Comparison of ENCODE assay signal across 8 cellular contexts in genomic region chr7:140397784-140398750, GRCh38. TPM values are rescaled to one million over a fixed set of nuclear protein-coding genes. Genes with fewer than 3 reads are reported as not detected.
DNase-seq lines count a peak whose midpoint lies in the region; ATAC-seq and TF ChIP-seq lines count a peak whose summit lies in the region.

TSS of gene SLC37A3 (minus strand) at chr7:140398530. CDS start at chr7:140382526, 16,004 bp downstream.

- peak within 1 kb of the TSS; percentile 81 for H3K27ac Mint-ChIP-seq in CD8-positive, alpha-beta T cell

- H3K4me3 ChIP-seq in CD8-positive, alpha-beta T cell (ENCODE audit: low read depth, low read length) = peak within 1 kb of the TSS; percentile 77
- H3K4me3 ChIP-seq in HL-60 (replicated peaks; ENCODE audit: insufficient read depth, low read length) = peak within 1 kb of the TSS; percentile 27
- peak within 1 kb of the TSS; percentile 78 for H3K4me3 ChIP-seq in NT2/D1 (ENCODE audit: insufficient read length, low read depth)
- peak within 1 kb of the TSS; percentile 71 for H3K4me3 ChIP-seq in mononuclear cell (ENCODE audit: low read length)

- H3K9me3 ChIP-seq in CD8-positive, alpha-beta T cell (ENCODE audit: low read length) = no peaks in the 10 kb centered on the region
- H3K9me3 ChIP-seq in NT2/D1 (ENCODE audit: insufficient read depth, low read length) (no peaks in the 10 kb centered on the region), mononuclear cell (ENCODE audit: low read depth, low read length) (no peaks in the 10 kb centered on the region)

- ATAC-seq in CD8-positive, alpha-beta T cell = peak; percentile 96
- peak; percentile 99 for ATAC-seq in GM19455 (IDR thresholded peaks at IDR 0.05; ENCODE audit: unreplicated experiment)

- intact Hi-C loops in CD8-positive, alpha-beta T cell (cut with DNase I, micrococcal nuclease) = loop anchor here (2.0 to 10.0 kb wide), 9 partner anchors 81 to 1157 kb away; partner anchors contain the start of genes KDM7A (in 2 of the 2), AGK (in 1 of the 2), HIPK2 (in 1 of the 2) and MKRN1 (in 1 of the 2)

- H3K27ac ChIP-seq in CD8-positive, alpha-beta T cell (ENCODE audit: low read depth, low read length) = peak within 1 kb of the TSS; percentile 59
- no peak within 1 kb of the TSS for H3K27ac ChIP-seq in HL-60 (replicated peaks)

- CTCF ChIA-PET in CD8-positive, alpha-beta T cell (lab: Charles Lee) = interaction anchor here (0.6 to 1.6 kb wide), 4 partner anchors 31 to 1411 kb away, joined by 3 to 5 read pairs (median 4); no protein-coding TSS in a partner anchor

- H3K27me3 Mint-ChIP-seq in CD8-positive, alpha-beta T cell (ENCODE audit: low read depth) = no peaks in the 10 kb centered on the region

- H3K36me3 Mint-ChIP-seq in CD8-positive, alpha-beta T cell = peaks cover 5% of the 10 kb centered on the region

- peaks cover 28% of the 10 kb centered on the region for H3K4me1 Mint-ChIP-seq in CD8-positive, alpha-beta T cell (ENCODE audit: low read depth)

- H3K4me3 Mint-ChIP-seq in CD8-positive, alpha-beta T cell = peak within 1 kb of the TSS; percentile 90

- POLR2A ChIA-PET in CD8-positive, alpha-beta T cell (lab: Charles Lee) = interaction anchor here (0.9 to 2.3 kb wide), 2 partner anchors 22 to 46 kb away, joined by 3 to 9 read pairs; no protein-coding TSS in a partner anchor

- peak within 1 kb of the TSS; percentile 85 for H3K9ac ChIP-seq in NT2/D1 (ENCODE audit: insufficient read length, low read depth)

- no peaks in the 10 kb centered on the region for H3K36me3 ChIP-seq in CD8-positive, alpha-beta T cell (ENCODE audit: insufficient read depth, low read length)
- H3K36me3 ChIP-seq in NT2/D1 (ENCODE audit: insufficient read depth, insufficient read length, low read length) = peaks cover 5% of the 10 kb centered on the region

- TF ChIP-seq CTCF in CD8-positive, alpha-beta T cell (IDR thresholded peaks at IDR 0.05) = peak; percentile 25
- TF ChIP-seq CTCF in HL-60 (IDR thresholded peaks at IDR 0.05; ENCODE audit: insufficient read depth, low read length) = no peak

- H3K4me1 ChIP-seq in CD8-positive, alpha-beta T cell (ENCODE audit: insufficient read depth, low read length) = peaks cover 14% of the 10 kb centered on the region
- H3K4me1 ChIP-seq in NT2/D1 (ENCODE audit: insufficient read depth, insufficient read length) (no peaks in the 10 kb centered on the region), mononuclear cell (ENCODE audit: insufficient read depth, low read length) (peaks cover 34% of the 10 kb centered on the region)

- no peaks in the 10 kb centered on the region for H3K9me3 Mint-ChIP-seq in CD8-positive, alpha-beta T cell

- DNase-seq in CD8-positive, alpha-beta T cell = peak; percentile 70 to 91 (median 79)
- DNase-seq in HL-60 (ENCODE audit: low read depth in 1 of 2, low spot score in 1 of 2) = peak in 1 of 2 experiments; percentile 15
- DNase-seq in NT2/D1 (ENCODE audit: low read depth, low spot score) = peak; percentile 76
- peak; percentile 82 for DNase-seq in activated T-cell treated with anti-CD3 and anti-CD28 coated beads for 24 hours (ENCODE audit: low read depth)
- peak; percentile 90 for DNase-seq in epidermal melanocyte (ENCODE audit: insufficient read length, low spot score)
- peak; percentile 66 to 74 for DNase-seq in stimulated activated CD8-positive, alpha-beta memory T cell treated with anti-CD3 and anti-CD28 coated beads, Interleukin-4, amount 100 ng/mL, for 1 hour (ENCODE audit: low read depth in 2 of 2, low spot score in 1 of 2)

- H3K27me3 ChIP-seq in CD8-positive, alpha-beta T cell (ENCODE audit: insufficient read depth, low read length) = no peaks in the 10 kb centered on the region
- peaks cover 51% of the 10 kb centered on the region for H3K27me3 ChIP-seq in HL-60 (ENCODE audit: insufficient read depth, poor library complexity, severe bottlenecking)
- H3K27me3 ChIP-seq in NT2/D1 (ENCODE audit: insufficient read depth, insufficient read length) = no peaks in the 10 kb centered on the region
- H3K27me3 ChIP-seq in mononuclear cell (ENCODE audit: insufficient read depth, low read length) = no peaks in the 10 kb centered on the region

RNA-seq across cellular contexts. Expression of gene SLC37A3, which starts in this region (rescaled TPM):
- 10 to 100 TPM; 28.4 to 32.1 TPM for total RNA-seq in CD8-positive, alpha-beta T cell
- 33.2 TPM for total RNA-seq in mononuclear cell

Comparison
In these comparisons a context has a peak if more than half of its experiments do, and no peak if none do; other contexts are left out.
1. H3K4me3 ChIP-seq: peak in every context shown above with its lines; median percentile 78 in NT2/D1; 77 in CD8-positive, alpha-beta T cell; 71 in mononuclear cell; 27 in HL-60.